In the genomic region with DNA sequence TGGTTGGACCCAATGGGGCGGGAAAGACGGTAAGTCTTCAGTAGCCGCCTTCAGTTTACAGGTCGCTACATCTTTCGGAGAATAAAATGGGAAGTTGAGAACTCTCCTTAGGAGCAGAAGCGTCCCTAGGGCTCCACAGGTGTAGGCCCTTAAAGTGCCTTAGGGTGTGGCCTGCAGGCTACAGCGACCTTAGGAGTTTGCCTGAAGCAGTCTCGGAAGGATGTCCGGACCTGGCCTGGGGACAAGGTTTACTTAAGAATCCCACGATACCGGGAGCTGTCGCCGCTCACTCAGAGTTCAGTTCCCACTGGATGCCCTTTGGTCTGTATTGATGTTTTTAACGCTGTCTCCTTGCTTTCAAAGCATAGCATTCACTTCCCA, we compare ENCODE assay signal across 8 cellular contexts. TPM values are rescaled to one million over a fixed set of nuclear protein-coding genes. Genes with fewer than 3 reads are reported as not detected.
DNase-seq lines count a peak whose midpoint lies in the region; ATAC-seq and TF ChIP-seq lines count a peak whose summit lies in the region.

No MANE protein-coding gene starts in this region.

- TF ChIP-seq CTCF in GM10248 (IDR thresholded peaks at IDR 0.05; ENCODE audit: control extremely low read depth, extremely low read depth, low read depth, missing control alignments) (no peak), PC-9 (conservative IDR thresholded peaks at IDR 0.05) (no peak)

- POLR2A ChIA-PET in GM10248 (lab: Yijun Ruan, JAX) (interaction anchor here (0.6 kb wide), 1 partner anchor 73 kb away, joined by 3 read pairs; no protein-coding TSS in a partner anchor), PC-9 (lab: Charles Lee; ENCODE audit: unreplicated experiment) (no interaction called here)

- peak; percentile 31 for ATAC-seq in HG02938 (IDR thresholded peaks at IDR 0.05; ENCODE audit: unreplicated experiment)

- H3K4me3 ChIP-seq in PC-9 (peak overlapping the region; percentile 97), iPS-11a (ENCODE audit: low read depth, low read length) (peak overlapping the region; percentile 78), skeletal muscle satellite cell (ENCODE audit: low read length) (peak overlapping the region; percentile 90)

- H3K27ac ChIP-seq in PC-9: peak overlapping the region; percentile 74

- peak overlapping the region; percentile 93 for H3K9ac ChIP-seq in skeletal muscle satellite cell (ENCODE audit: low read depth, low read length)

- CTCF ChIA-PET in GM10248 (lab: Yijun Ruan, JAX): interaction anchor here (1.8 kb wide), 1 partner anchor 9 kb away, joined by 4 read pairs; no protein-coding TSS in a partner anchor
- CTCF ChIA-PET in PC-9 (lab: Charles Lee): no interaction called here

- DNase-seq in A172 (ENCODE audit: low spot score) (peak; percentile 65), GM10248 (ENCODE audit: extremely low spot score) (peak; percentile 37), PC-9 (peak; percentile 31 to 48), amniotic epithelial cell (ENCODE audit: low read depth) (peak; percentile 21), DMS153 treated with DMSO at 0.1 percent for 48 hours (lab: John Stamatoyannopoulos, UW; ENCODE audit: unreplicated experiment) (no peak)

- no TSS peak for BruUV-seq in PC-9 (replicated peaks; lab: Mats Ljungman, UMichigan)

- H3K36me3 ChIP-seq in PC-9 (ENCODE audit: low read depth) (peaks cover 24% of the 10 kb centered on the region), skeletal muscle satellite cell (ENCODE audit: insufficient read depth, low read length) (peaks cover 11% of the 10 kb centered on the region)

- H3K27me3 ChIP-seq in PC-9 (ENCODE audit: insufficient read depth, low read depth) (no peaks in the 10 kb centered on the region), skeletal muscle satellite cell (ENCODE audit: control insufficient read depth, insufficient read depth, low read length) (no peaks in the 10 kb centered on the region)

- peak overlapping the region; percentile 96 for H2AFZ ChIP-seq in PC-9

- intact Hi-C loops in PC-9 (cut with micrococcal nuclease; ENCODE audit: unreplicated experiment): loop anchor here (5.0 kb wide), 1 partner anchor 60 kb away; no protein-coding TSS in a partner anchor

- peaks cover 46% of the 10 kb centered on the region for H3K79me2 ChIP-seq in PC-9 (ENCODE audit: low read depth)

- H4K20me1 ChIP-seq in PC-9 (ENCODE audit: insufficient read depth): no peaks in the 10 kb centered on the region

- no peaks in the 10 kb centered on the region; the same call in 1 of the 2 replicates for H3K9me2 ChIP-seq in PC-9 (ENCODE audit: insufficient read depth)

- peak overlapping the region; percentile 95 for H3K4me2 ChIP-seq in PC-9
- peak overlapping the region; percentile 98 for H3K4me2 ChIP-seq in skeletal muscle satellite cell (ENCODE audit: low read length)

- peaks cover 24% of the 10 kb centered on the region for H3F3A ChIP-seq in PC-9 (ENCODE audit: insufficient read depth, low read depth)

- no peaks in the 10 kb centered on the region for H3K9me3 ChIP-seq in PC-9 (ENCODE audit: insufficient read depth, low read depth)
- no peaks in the 10 kb centered on the region for H3K9me3 ChIP-seq in skeletal muscle satellite cell (replicated peaks; ENCODE audit: low read length)

- H3K4me1 ChIP-seq in PC-9 (replicated peaks; ENCODE audit: insufficient read depth) (peaks cover 18% of the 10 kb centered on the region), skeletal muscle satellite cell (ENCODE audit: control insufficient read depth, insufficient read depth, low read length) (peaks cover 16% of the 10 kb centered on the region)

RNA-seq across cellular contexts. Expression of a gene that starts 0.6 kb away (rescaled TPM):
- 31.6 and 32.5 TPM in 2 replicates for total RNA-seq in A172 (2014; rRNA removed; shearing (Covaris generic))
- 33.9 and 42.2 TPM in 2 replicates for total RNA-seq in PC-9 (2021)
- total RNA-seq in skeletal muscle satellite cell (2012; rRNA removed): 23.8 and 27.6 TPM in 2 replicates

RNA-seq across cellular contexts. Expression of a gene that starts 14.1 kb away (rescaled TPM):
- total RNA-seq in A172 (2014; rRNA removed; shearing (Covaris generic)): not detected in 2 replicates
- not detected in 2 replicates for total RNA-seq in PC-9 (2021)
- not detected in 2 replicates for total RNA-seq in skeletal muscle satellite cell (2012; rRNA removed)
